10 cellular contexts compared by ENCODE assay signal in the genomic region with DNA sequence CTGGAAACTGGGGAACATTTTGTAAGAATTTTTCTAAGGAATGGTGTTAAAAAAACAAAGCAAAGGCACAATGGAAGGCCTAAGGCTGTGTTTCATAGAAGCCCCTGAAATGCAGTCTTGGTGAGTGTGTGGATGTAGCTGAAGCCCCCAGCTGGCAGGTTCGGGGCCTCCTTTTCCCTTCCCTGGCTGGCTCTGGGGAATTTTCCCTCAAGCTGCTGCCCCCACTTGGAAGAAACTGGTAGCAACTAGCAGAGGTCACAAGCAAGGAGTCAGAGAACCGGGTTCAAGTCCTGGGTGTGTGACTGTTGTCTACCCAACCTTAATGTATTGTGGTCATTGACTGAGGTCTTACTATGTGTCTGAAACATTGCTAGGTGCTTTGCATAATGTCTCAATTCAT.
DNase-seq lines count a peak whose midpoint lies in the region; ATAC-seq and TF ChIP-seq lines count a peak whose summit lies in the region.
"Had no signal": no experiment of that assay in that cellular context is flagged by ENCODE, and none has a peak within 500 bp of the region (broad histone marks: within the 10 kb centered on the region; RNA-seq: fewer than 3 reads in every experiment).

No MANE protein-coding gene starts in this region.

- H3K9me3 ChIP-seq in SJSA1 (replicated peaks), result no peaks in the 10 kb centered on the region

- peak; percentile 66 for DNase-seq in H7
- DNase-seq in SJSA1 (ENCODE audit: low read depth in 1 of 2, low spot score in 2 of 2), result peak in 1 of 2 experiments; percentile 83
- no peak for DNase-seq in foreskin keratinocyte
- no peak for DNase-seq in retinal pigment epithelial cell (ENCODE audit: low read depth)
- no peak for DNase-seq in NCI-H1930 (lab: John Stamatoyannopoulos, UW)
- DNase-seq in activated CD4-positive, alpha-beta T cell treated with anti-CD3 and anti-CD28 coated beads for 4 hours, result no peak
- DNase-seq: activated CD8-positive, alpha-beta T cell treated with anti-CD3 and anti-CD28 coated beads for 36 hours; glutamatergic neuron had no signal

- no peaks in the 10 kb centered on the region for H3K27me3 ChIP-seq in H7 (ENCODE audit: control insufficient read depth, insufficient read depth, low read length)
- no peaks in the 10 kb centered on the region for H3K27me3 ChIP-seq in SJSA1 (replicated peaks)
- H3K27me3 ChIP-seq in foreskin keratinocyte, result no peaks in the 10 kb centered on the region

- H3K4me1 ChIP-seq in SJSA1 (replicated peaks) (peaks cover 61% of the 10 kb centered on the region), foreskin keratinocyte (peaks cover 18% of the 10 kb centered on the region)

- H3K27ac ChIP-seq in SJSA1, result peak overlapping the region; percentile 79
- peak overlapping the region; percentile 16 for H3K27ac ChIP-seq in foreskin keratinocyte

- TF ChIP-seq CTCF in foreskin keratinocyte (conservative IDR thresholded peaks at IDR 0.05) (peak; percentile 47), retinal pigment epithelial cell (conservative IDR thresholded peaks at IDR 0.05; ENCODE audit: low read depth, low read length) (peak; percentile 29)

- H3K36me3 ChIP-seq in H7 (replicated peaks; ENCODE audit: control insufficient read depth, insufficient read depth, low read length), result no peaks in the 10 kb centered on the region
- H3K36me3 ChIP-seq in SJSA1, result no peaks in the 10 kb centered on the region

- no peak for ATAC-seq in foreskin keratinocyte
- no peak for ATAC-seq in GM18502 (IDR thresholded peaks at IDR 0.05; ENCODE audit: poor library complexity, unreplicated experiment)
- ATAC-seq in GM21526 (IDR thresholded peaks at IDR 0.05; ENCODE audit: low FRiP score, unreplicated experiment), result no peak
- ATAC-seq: activated CD8-positive, alpha-beta T cell treated with anti-CD3 and anti-CD28 coated beads for 36 hours had no signal

- H3K4me3 ChIP-seq in H7 (ENCODE audit: insufficient read depth, low read depth, low read length) (no peak overlapping the region), SJSA1 (no peak overlapping the region), retinal pigment epithelial cell (ENCODE audit: low read length) (no peak overlapping the region)
